9 cellular contexts compared by ENCODE assay signal in genomic region chr4:971670-972500, GRCh38. TPM values are rescaled to one million over a fixed set of nuclear protein-coding genes. Genes with fewer than 3 reads are reported as not detected.
A peak's percentile ranks its signal among the peaks of the same experiment; 100 is the strongest.
DNase-seq lines count a peak whose midpoint lies in the region; ATAC-seq and TF ChIP-seq lines count a peak whose summit lies in the region.
"Had no signal": no experiment of that assay in that cellular context is flagged by ENCODE, and none has a peak within 500 bp of the region (broad histone marks: within the 10 kb centered on the region; RNA-seq: fewer than 3 reads in every experiment).

No MANE protein-coding gene starts in this region.

- H3K36me3 Mint-ChIP-seq in CD8-positive, alpha-beta T cell: no peaks in the 10 kb centered on the region
- H3K36me3 Mint-ChIP-seq in endodermal cell (ENCODE audit: low read depth) (peaks cover 2% of the 10 kb centered on the region), osteocyte (ENCODE audit: unreplicated experiment) (no peaks in the 10 kb centered on the region)

- no peaks in the 10 kb centered on the region for H3K79me2 ChIP-seq in OCI-LY7 (ENCODE audit: insufficient read depth, low read depth, low read length)

- WGBS in endodermal cell (ENCODE audit: insufficient coverage in 1 of 2, insufficient read length in 1 of 2), 2 experiments: 85 to 89% methylated on average over 13 to 24 of the region's 24 CpGs

- ATAC-seq in CD8-positive, alpha-beta T cell: no peak
- ATAC-seq in GM19351 (IDR thresholded peaks at IDR 0.05; ENCODE audit: unreplicated experiment) (no peak), GM19328 (IDR thresholded peaks at IDR 0.05; ENCODE audit: unreplicated experiment) (no peak)

- DNase-seq in CD8-positive, alpha-beta T cell: no peak
- DNase-seq in OCI-LY7 (ENCODE audit: low spot score) (no peak), endodermal cell (no peak), osteocyte (ENCODE audit: extremely low spot score, unreplicated experiment) (no peak), cerebellar cortex (ENCODE audit: low spot score) (no peak), DMS153 (lab: John Stamatoyannopoulos, UW) (no peak)
- DNase-seq: T-helper 9 cell had no signal

- no peaks in the 10 kb centered on the region for H3K9me2 ChIP-seq in OCI-LY7 (ENCODE audit: insufficient read depth, low read length)

- no peak overlapping the region for H3K27ac ChIP-seq in CD8-positive, alpha-beta T cell (ENCODE audit: low read depth, low read length)
- no peak overlapping the region for H3K27ac ChIP-seq in OCI-LY7 (ENCODE audit: low read depth, low read length, poor library complexity, severe bottlenecking)
- H3K27ac ChIP-seq in endodermal cell (ENCODE audit: low read depth, low read length): no peak overlapping the region

- H3K9ac ChIP-seq in endodermal cell (ENCODE audit: extremely low read depth, low read length, poor library complexity, severe bottlenecking): no peak overlapping the region

- H3K36me3 ChIP-seq in CD8-positive, alpha-beta T cell (ENCODE audit: insufficient read depth, low read length): no peaks in the 10 kb centered on the region
- H3K36me3 ChIP-seq in OCI-LY7 (ENCODE audit: insufficient read depth, low read length): no peaks in the 10 kb centered on the region
- H3K36me3 ChIP-seq in endodermal cell (ENCODE audit: control insufficient read depth, insufficient read depth, low read length): no peaks in the 10 kb centered on the region

- peak overlapping the region; percentile 74 for H3K4me3 ChIP-seq in CD8-positive, alpha-beta T cell (ENCODE audit: low read depth, low read length)
- H3K4me3 ChIP-seq in OCI-LY7 (ENCODE audit: low read depth, low read length, poor library complexity, severe bottlenecking) (peak overlapping the region; percentile 95), endodermal cell (ENCODE audit: low read length) (peak overlapping the region; percentile 79)

- H3K27me3 ChIP-seq in CD8-positive, alpha-beta T cell (ENCODE audit: insufficient read depth, low read length): no peaks in the 10 kb centered on the region
- H3K27me3 ChIP-seq in endodermal cell (ENCODE audit: control insufficient read depth, insufficient read depth, low read length, poor library complexity, severe bottlenecking): peaks cover 9% of the 10 kb centered on the region

- CTCF ChIA-PET in CD8-positive, alpha-beta T cell (lab: Charles Lee): interaction anchor here (1.0 kb wide), 1 partner anchor 16 kb away, joined by 3 read pairs; no protein-coding TSS in a partner anchor
- CTCF ChIA-PET in OCI-LY7 (lab: Charles Lee; ENCODE audit: unreplicated experiment): no interaction called here

- no peak overlapping the region for H3K27ac Mint-ChIP-seq in CD8-positive, alpha-beta T cell
- no peak overlapping the region for H3K27ac Mint-ChIP-seq in endodermal cell
- H3K27ac Mint-ChIP-seq in osteocyte (ENCODE audit: unreplicated experiment): no peak overlapping the region

- no peaks in the 10 kb centered on the region for H4K20me1 ChIP-seq in OCI-LY7 (ENCODE audit: insufficient read depth, low read length)

- H3K27me3 Mint-ChIP-seq in CD8-positive, alpha-beta T cell (ENCODE audit: low read depth): no peaks in the 10 kb centered on the region
- H3K27me3 Mint-ChIP-seq in endodermal cell (ENCODE audit: insufficient read depth) (peaks cover 35% of the 10 kb centered on the region), osteocyte (ENCODE audit: unreplicated experiment) (no peaks in the 10 kb centered on the region)

- no peaks in the 10 kb centered on the region for H3K9me3 Mint-ChIP-seq in CD8-positive, alpha-beta T cell
- H3K9me3 Mint-ChIP-seq in endodermal cell: peaks cover 10% of the 10 kb centered on the region
- no peaks in the 10 kb centered on the region for H3K9me3 Mint-ChIP-seq in osteocyte (ENCODE audit: unreplicated experiment)

- peaks cover 17% of the 10 kb centered on the region for H3K4me1 Mint-ChIP-seq in CD8-positive, alpha-beta T cell (ENCODE audit: low read depth)
- H3K4me1 Mint-ChIP-seq in endodermal cell (peaks cover 8% of the 10 kb centered on the region), osteocyte (ENCODE audit: unreplicated experiment) (peaks cover 7% of the 10 kb centered on the region)

- intact Hi-C loops in CD8-positive, alpha-beta T cell (cut with DNase I, micrococcal nuclease): loop anchor here (5.0 kb wide), 4 partner anchors 190 to 740 kb away; partner anchors contain the start of genes PIGG (in 1 of the 2), SLBP (in 1 of the 2) and ZNF721 (in 1 of the 2)
- intact Hi-C loops in OCI-LY7 (cut with micrococcal nuclease; ENCODE audit: unreplicated experiment): loop anchor here (5.0 kb wide), 1 partner anchor 35 kb away; no protein-coding TSS in a partner anchor

- POLR2A ChIA-PET in CD8-positive, alpha-beta T cell (lab: Charles Lee): interaction anchor here (2.0 kb wide), 1 partner anchor 40 kb away, joined by 6 read pairs; the partner anchor contains the start of genes GAK and TMEM175
- POLR2A ChIA-PET in OCI-LY7 (lab: Charles Lee): no interaction called here

- no peak overlapping the region for H2AFZ ChIP-seq in OCI-LY7 (ENCODE audit: low read length)

- H3K9me3 ChIP-seq in CD8-positive, alpha-beta T cell (ENCODE audit: low read length): no peaks in the 10 kb centered on the region
- H3K9me3 ChIP-seq in OCI-LY7 (ENCODE audit: low read length) (no peaks in the 10 kb centered on the region), endodermal cell (ENCODE audit: control insufficient read depth, low read length) (no peaks in the 10 kb centered on the region)

- H3K4me1 ChIP-seq in CD8-positive, alpha-beta T cell (ENCODE audit: insufficient read depth, low read length): peaks cover 32% of the 10 kb centered on the region
- H3K4me1 ChIP-seq in OCI-LY7 (ENCODE audit: insufficient read depth, low read length, poor library complexity, severe bottlenecking) (peaks cover 7% of the 10 kb centered on the region), endodermal cell (ENCODE audit: control insufficient read depth, insufficient read depth, low read length) (no peaks in the 10 kb centered on the region)

- H3K4me2 ChIP-seq in OCI-LY7 (ENCODE audit: low read length): peak overlapping the region; percentile 96

- TF ChIP-seq CTCF in CD8-positive, alpha-beta T cell (IDR thresholded peaks at IDR 0.05): no peak
- no peak for TF ChIP-seq CTCF in OCI-LY7 (conservative IDR thresholded peaks at IDR 0.05; ENCODE audit: low read length)
- TF ChIP-seq CTCF in endodermal cell (conservative IDR thresholded peaks at IDR 0.05): no peak
- TF ChIP-seq CTCF in osteocyte (IDR thresholded peaks at IDR 0.05): no peak

- H3K4me3 Mint-ChIP-seq in CD8-positive, alpha-beta T cell: peak overlapping the region; percentile 62
- H3K4me3 Mint-ChIP-seq in endodermal cell (peak overlapping the region; percentile 52), osteocyte (ENCODE audit: unreplicated experiment) (peak overlapping the region; percentile 67)

- no TSS peak for BruUV-seq in OCI-LY7 (replicated peaks; lab: Mats Ljungman, UMichigan)

RNA-seq across cellular contexts. Expression of gene DGKQ, which starts 1.5 kb away (rescaled TPM):
- 10 to 100 TPM; 28.2 to 29.7 TPM for total RNA-seq in CD8-positive, alpha-beta T cell
- 8.6 and 11.3 TPM in 2 replicates for total RNA-seq in OCI-LY7 (2014; rRNA removed; shearing (Covaris generic))
- total RNA-seq in OCI-LY7 (2022): 13.0 and 15.2 TPM in 2 replicates
- 10 to 100 TPM; 26.3 to 31.1 TPM for total RNA-seq in endodermal cell
- 7.8 TPM for polyA plus RNA-seq in endodermal cell (2013, experiment 1 of 2)
- 8.3 TPM for polyA plus RNA-seq in endodermal cell (2013, experiment 2 of 2)
- 17.9 and 18.5 TPM in 2 replicates for total RNA-seq in osteocyte

RNA-seq across cellular contexts. Expression of gene IDUA, which starts 15.0 kb away (rescaled TPM):
- total RNA-seq in CD8-positive, alpha-beta T cell: 10 to 100 TPM; 54.3 to 62.0 TPM
- 9.3 and 15.7 TPM in 2 replicates for total RNA-seq in OCI-LY7 (2014; rRNA removed; shearing (Covaris generic))
- total RNA-seq in OCI-LY7 (2022): 10.4 and 12.3 TPM in 2 replicates
- 10 to 100 TPM; 22.4 to 25.6 TPM for total RNA-seq in endodermal cell
- polyA plus RNA-seq in endodermal cell (2013, experiment 1 of 2): 4.3 TPM
- polyA plus RNA-seq in endodermal cell (2013, experiment 2 of 2): 3.6 TPM
- 58.0 and 67.8 TPM in 2 replicates for total RNA-seq in osteocyte

RNA-seq across cellular contexts. Expression of gene SLC26A1, which starts 21.3 kb away (rescaled TPM):
- under 1 TPM; 0.31 to 0.35 TPM for total RNA-seq in CD8-positive, alpha-beta T cell
- total RNA-seq in OCI-LY7 (2014; rRNA removed; shearing (Covaris generic)): not detected in 2 replicates
- total RNA-seq in OCI-LY7 (2022) (0.30 TPM in 1 of 2 replicates, not detected in the other), endodermal cell (1 to 10 TPM in 1 of 2 donors, under 1 TPM in 1; 0.55 to 1.0 TPM), osteocyte (0.78 and 0.83 TPM in 2 replicates)
- polyA plus RNA-seq in endodermal cell (2013, experiment 1 of 2): 0.21 TPM
- 0.08 TPM for polyA plus RNA-seq in endodermal cell (2013, experiment 2 of 2)

RNA-seq across cellular contexts. Expression of gene FGFRL1, which starts 39.5 kb away (rescaled TPM):
- total RNA-seq in CD8-positive, alpha-beta T cell: 10 to 100 TPM; 26.3 to 30.2 TPM
- 1.4 and 1.8 TPM in 2 replicates for total RNA-seq in OCI-LY7 (2014; rRNA removed; shearing (Covaris generic))
- total RNA-seq in OCI-LY7 (2022) (2.7 and 3.1 TPM in 2 replicates), endodermal cell (10 to 100 TPM; 51.0 to 93.3 TPM), osteocyte (56.9 and 59.8 TPM in 2 replicates)
- 33.2 TPM for polyA plus RNA-seq in endodermal cell (2013, experiment 1 of 2)
- polyA plus RNA-seq in endodermal cell (2013, experiment 2 of 2): 31.8 TPM

RNA-seq across cellular contexts. Expression of gene TMEM175, which starts 39.6 kb away (rescaled TPM):
- 10 to 100 TPM; 44.9 to 47.2 TPM for total RNA-seq in CD8-positive, alpha-beta T cell
- 7.1 and 12.5 TPM in 2 replicates for total RNA-seq in OCI-LY7 (2014; rRNA removed; shearing (Covaris generic))
- total RNA-seq in OCI-LY7 (2022) (31.9 and 33.1 TPM in 2 replicates), endodermal cell (10 to 100 TPM; 15.9 to 23.0 TPM), osteocyte (37.2 and 39.7 TPM in 2 replicates)
- 21.9 TPM for polyA plus RNA-seq in endodermal cell (2013, experiment 1 of 2)
- 21.2 TPM for polyA plus RNA-seq in endodermal cell (2013, experiment 2 of 2)
